ENCODE assay signal across 14 cellular contexts in genomic region chr11:76382209-76382608, GRCh38. TPM values are rescaled to one million over a fixed set of nuclear protein-coding genes. Genes with fewer than 3 reads are reported as not detected.
DNase-seq lines count a peak whose midpoint lies in the region; ATAC-seq and TF ChIP-seq lines count a peak whose summit lies in the region.
"Had no signal": no experiment of that assay in that cellular context is flagged by ENCODE, and none has a peak within 500 bp of the region (broad histone marks: within the 10 kb centered on the region; RNA-seq: fewer than 3 reads in every experiment).

No MANE protein-coding gene starts in this region.

- no peak overlapping the region for H3K9ac ChIP-seq in iPS-15b (ENCODE audit: low read depth, low read length)

- in situ Hi-C loops in GM13976 (cut with MboI; ENCODE audit: low sequenced_read_pairs, unreplicated experiment): no loop called here

- POLR2A ChIA-PET in activated B cell treated with CpG ODN at 0.5 μM for 24 hours (lab: Charles Lee): no interaction called here

- H3K27ac ChIP-seq in cardiac muscle cell: no peak overlapping the region
- no peak overlapping the region for H3K27ac ChIP-seq in suprapubic skin

- H3K9me3 Mint-ChIP-seq in activated B cell treated with CpG ODN at 0.5 μM for 24 hours: no peaks in the 10 kb centered on the region

- 85% methylated on average over 6 of the region's 6 CpGs for WGBS in suprapubic skin

- no peak for ATAC-seq in Right ventricle myocardium inferior
- ATAC-seq in activated B cell treated with CpG ODN at 0.5 μM for 24 hours (ENCODE audit: low read depth): no peak
- ATAC-seq in GM21528 (IDR thresholded peaks at IDR 0.05; ENCODE audit: low FRiP score, unreplicated experiment): no peak

- no peaks in the 10 kb centered on the region for H3K36me3 ChIP-seq in cardiac muscle cell
- no peaks in the 10 kb centered on the region for H3K36me3 ChIP-seq in iPS-15b (ENCODE audit: control insufficient read depth, insufficient read depth, low read length)
- no peaks in the 10 kb centered on the region for H3K36me3 ChIP-seq in suprapubic skin
- H3K36me3 ChIP-seq: heart right ventricle, Peyer's patch, uterus had no signal

- H3K4me1 ChIP-seq in cardiac muscle cell (ENCODE audit: low read depth) (peaks cover 16% of the 10 kb centered on the region), iPS-15b (ENCODE audit: control insufficient read depth, insufficient read depth, low read length) (peaks cover 2% of the 10 kb centered on the region), suprapubic skin (peaks cover 37% of the 10 kb centered on the region)

- TF ChIP-seq CTCF in cardiac muscle cell (IDR thresholded peaks at IDR 0.05; ENCODE audit: low read depth, low read length) (no peak), activated B cell treated with CpG ODN at 0.5 μM for 24 hours (IDR thresholded peaks at IDR 0.05) (no peak), suprapubic skin (IDR thresholded peaks at IDR 0.05) (no peak), GM13976 (IDR thresholded peaks at IDR 0.05; ENCODE audit: borderline replicate concordance, control extremely low read depth, extremely low read depth, insufficient read depth, missing control alignments) (no peak)

- peaks cover 53% of the 10 kb centered on the region for H3K4me1 Mint-ChIP-seq in activated B cell treated with CpG ODN at 0.5 μM for 24 hours

- H3K27me3 Mint-ChIP-seq in activated B cell treated with CpG ODN at 0.5 μM for 24 hours: no peaks in the 10 kb centered on the region

- no peaks in the 10 kb centered on the region for H3K9me3 ChIP-seq in cardiac muscle cell (ENCODE audit: low read depth)
- H3K9me3 ChIP-seq in iPS-15b (ENCODE audit: control insufficient read depth, insufficient read depth, low read length): no peaks in the 10 kb centered on the region
- no peaks in the 10 kb centered on the region for H3K9me3 ChIP-seq in suprapubic skin
- H3K9me3 ChIP-seq: heart right ventricle, Peyer's patch, uterus had no signal

- intact Hi-C loops in Right ventricle myocardium inferior (cut with DNase I) (no loop called here), activated B cell treated with CpG ODN at 0.5 μM for 24 hours (cut with micrococcal nuclease) (loop anchor here (5.0 kb wide), 1 partner anchor 490 kb away; no protein-coding TSS in a partner anchor)

- no peak for TF ChIP-seq EP300 in suprapubic skin (IDR thresholded peaks at IDR 0.05)

- H3K27me3 ChIP-seq in cardiac muscle cell: no peaks in the 10 kb centered on the region
- H3K27me3 ChIP-seq in iPS-15b (ENCODE audit: control insufficient read depth, insufficient read depth, low read length): no peaks in the 10 kb centered on the region
- no peaks in the 10 kb centered on the region for H3K27me3 ChIP-seq in suprapubic skin
- H3K27me3 ChIP-seq: heart right ventricle, Peyer's patch, uterus had no signal

- CTCF ChIA-PET in activated B cell treated with CpG ODN at 0.5 μM for 24 hours (lab: Charles Lee): no interaction called here

- no peak overlapping the region for H3K27ac Mint-ChIP-seq in activated B cell treated with CpG ODN at 0.5 μM for 24 hours

- H3K4me3 Mint-ChIP-seq in activated B cell treated with CpG ODN at 0.5 μM for 24 hours: peak overlapping the region; percentile 94

- DNase-seq in cardiac muscle cell (ENCODE audit: low read depth in 1 of 2, low spot score in 1 of 2): no peak
- DNase-seq in Right ventricle myocardium inferior (ENCODE audit: missing footprints): no peak
- no peak for DNase-seq in activated B cell treated with CpG ODN at 0.5 μM for 24 hours
- no peak for DNase-seq in suprapubic skin (ENCODE audit: low spot score in 2 of 2)
- DNase-seq in GM13976 (ENCODE audit: low spot score): no peak
- no peak for DNase-seq in NCI-H128 (lab: John Stamatoyannopoulos, UW; ENCODE audit: unreplicated experiment)
- DNase-seq: activated naive CD4-positive, alpha-beta T cell; DMS 273 treated with DMSO at 0.1 percent for 48 hours; heart right ventricle; Peyer's patch; stimulated activated CD4-positive, alpha-beta T cell treated with anti-CD3 and anti-CD28 coated beads, Interleukin-12 subunit alpha, Interleukin-12 subunit beta, amount 100 ng/mL, for 4 hours; uterus had no signal

- peak overlapping the region; percentile 74 for H3K4me3 ChIP-seq in cardiac muscle cell
- peak overlapping the region; percentile 96 for H3K4me3 ChIP-seq in iPS-15b (ENCODE audit: low read depth, low read length)
- H3K4me3 ChIP-seq in suprapubic skin: peak overlapping the region; percentile 99

- no peak for TF ChIP-seq POLR2A in suprapubic skin (IDR thresholded peaks at IDR 0.05)

- peaks cover 7% of the 10 kb centered on the region for H3K36me3 Mint-ChIP-seq in activated B cell treated with CpG ODN at 0.5 μM for 24 hours (ENCODE audit: low read depth)

RNA-seq across cellular contexts. Expression of gene GVQW3, which starts 1.1 kb away (rescaled TPM):
- total RNA-seq in cardiac muscle cell: 8.1 and 13.3 TPM in 2 replicates
- 3.9 and 6.0 TPM in 2 replicates for polyA plus RNA-seq in cardiac muscle cell
- 1.9 TPM for total RNA-seq in Right ventricle myocardium inferior
- 2.6 and 3.0 TPM in 2 replicates for total RNA-seq in activated B cell treated with CpG ODN at 0.5 μM for 24 hours
- 1 to 10 TPM in 2 of 4 donors, under 1 TPM in 2; 0.36 to 2.5 (median 1.1) TPM for total RNA-seq in suprapubic skin

RNA-seq across cellular contexts. Expression of gene THAP12, which starts 1.3 kb away (rescaled TPM):
- total RNA-seq in cardiac muscle cell (25.9 and 27.5 TPM in 2 replicates), Right ventricle myocardium inferior (19.4 TPM), activated B cell treated with CpG ODN at 0.5 μM for 24 hours (56.5 and 60.2 TPM in 2 replicates), suprapubic skin (10 to 100 TPM; 19.1 to 28.5 (median 23.6) TPM)
- 24.8 and 37.6 TPM in 2 replicates for polyA plus RNA-seq in cardiac muscle cell
